In the genomic region with DNA sequence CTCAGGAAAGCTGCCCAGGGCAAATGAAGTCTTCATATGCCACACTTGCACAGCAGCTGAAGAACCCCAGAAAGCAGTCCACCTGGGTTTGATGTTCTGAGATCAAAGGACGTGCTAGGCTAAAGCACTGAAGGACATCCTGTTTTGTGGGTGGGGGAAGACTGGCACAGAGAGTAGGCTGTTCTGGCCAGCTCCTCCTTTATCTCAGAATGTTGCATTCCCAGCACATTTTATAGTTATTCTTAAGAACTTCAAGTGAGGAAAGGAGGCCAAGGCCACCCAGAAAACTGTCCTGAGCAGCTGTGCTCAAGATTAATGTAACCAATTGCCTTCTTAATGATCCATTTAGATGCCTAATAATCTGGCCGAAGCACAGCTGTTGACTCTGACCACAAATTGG, we compare ENCODE assay signal across 23 cellular contexts. TPM values are rescaled to one million over a fixed set of nuclear protein-coding genes. Genes with fewer than 3 reads are reported as not detected.
"Had no signal": no experiment of that assay in that cellular context is flagged by ENCODE, and none has a peak within 500 bp of the region (broad histone marks: within the 10 kb centered on the region; RNA-seq: fewer than 3 reads in every experiment).

No MANE protein-coding gene starts in this region.

- H3K27ac ChIP-seq: heart left ventricle, psoas muscle, right lobe of liver, spleen, thyroid gland, uterus had no signal

- H3K4me1 ChIP-seq: heart left ventricle, psoas muscle, right lobe of liver, thyroid gland, uterus had no signal

- ATAC-seq: esophagus mucosa; heart left ventricle; left colon; left ventricle myocardium superior; naive thymus-derived CD4-positive, alpha-beta T cell; psoas muscle; right lobe of liver had no signal

- DNase-seq: effector memory CD4-positive, alpha-beta T cell; heart left ventricle; hippocampal formation; left colon; left ventricle myocardium superior; mesendoderm; naive thymus-derived CD4-positive, alpha-beta T cell; nephron progenitor cell; psoas muscle; retina; right lobe of liver; spleen; stimulated activated CD4-positive, alpha-beta T cell treated with anti-CD3 and anti-CD28 coated beads, Interleukin-15, amount 100 ng/mL, for 24 hours; stimulated activated CD4-positive, alpha-beta T cell treated with anti-CD3 and anti-CD28 coated beads, Interleukin-1b, Interleukin-23, amount 100 ng/mL, for 48 hours; stimulated activated naive CD4-positive, alpha-beta T cell; thyroid gland; uterus had no signal

- H3K4me3 ChIP-seq: heart left ventricle, psoas muscle, right lobe of liver, spleen, thyroid gland, uterus had no signal

- H3K27me3 ChIP-seq: heart left ventricle, right lobe of liver, spleen, thyroid gland, uterus had no signal

- H3K36me3 ChIP-seq: heart left ventricle, right lobe of liver, spleen, thyroid gland, uterus had no signal

- H3K9me3 ChIP-seq: right lobe of liver, thyroid gland, uterus had no signal

RNA-seq across cellular contexts. Expression of a gene that starts 10.9 kb away (rescaled TPM):
- total RNA-seq: frontal cortex; heart left ventricle; kidney epithelial cell; left colon; left ventricle myocardium superior; lung microvascular endothelial cell; naive thymus-derived CD4-positive, alpha-beta T cell; omental fat pad; right lobe of liver; skeletal muscle tissue had no signal
- polyA plus RNA-seq: naive thymus-derived CD4-positive, alpha-beta T cell; spleen had no signal
